ENCODE assay signal across 8 cellular contexts in genomic region chr12:85057370-85057963, GRCh38. TPM values are rescaled to one million over a fixed set of nuclear protein-coding genes. Genes with fewer than 3 reads are reported as not detected.
DNase-seq lines count a peak whose midpoint lies in the region; ATAC-seq and TF ChIP-seq lines count a peak whose summit lies in the region.

No MANE protein-coding gene starts in this region.

- DNase-seq in Calu3 (peak; percentile 61), NCI-H460 (ENCODE audit: extremely low read depth, low read depth) (peak; percentile 59), SKM-1 treated with dmso at 0.1 percent for 144 hours (lab: John Stamatoyannopoulos, UW; ENCODE audit: unreplicated experiment) (no peak)

- CTCF ChIA-PET in Calu3 (lab: Charles Lee) = interaction anchor here (0.6 kb wide), 1 partner anchor 19 kb away, joined by 4 read pairs; no protein-coding TSS in a partner anchor

- ATAC-seq in GM18867 (IDR thresholded peaks at IDR 0.05; ENCODE audit: unreplicated experiment) (peak; percentile 81), HG03060 (IDR thresholded peaks at IDR 0.05; ENCODE audit: low read depth, unreplicated experiment) (peak; percentile 67), HG03457 (IDR thresholded peaks at IDR 0.05; ENCODE audit: unreplicated experiment) (no peak)

- H3K4me1 Mint-ChIP-seq in Calu3 (ENCODE audit: low read depth, unreplicated experiment) = no peaks in the 10 kb centered on the region
- H3K4me1 Mint-ChIP-seq in brain = no peaks in the 10 kb centered on the region

- H3K27me3 Mint-ChIP-seq in Calu3 (ENCODE audit: unreplicated experiment) (no peaks in the 10 kb centered on the region), brain (no peaks in the 10 kb centered on the region)

- no peaks in the 10 kb centered on the region for H3K4me1 ChIP-seq in liver (ENCODE audit: control insufficient read depth in 4 of 4, insufficient read depth in 4 of 4, low read length in 3 of 4)

- H3K9me3 ChIP-seq in liver (ENCODE audit: control insufficient read depth in 4 of 4, low read length in 3 of 4) = no peaks in the 10 kb centered on the region

- TF ChIP-seq RAD21 in liver (IDR thresholded peaks at IDR 0.05) = peak; percentile 63 to 71

- H3K27ac ChIP-seq in liver (ENCODE audit: low read depth in 1 of 2, low read length in 2 of 2) = no peak overlapping the region

- BruUV-seq in Calu3 (replicated peaks; lab: Mats Ljungman, UMichigan) = no TSS peak

- no peaks in the 10 kb centered on the region for H3K36me3 ChIP-seq in liver (ENCODE audit: control insufficient read depth in 4 of 4, insufficient read depth in 3 of 4, low read depth in 1 of 4, low read length in 3 of 4)

- TF ChIP-seq CTCF in Calu3 (IDR thresholded peaks at IDR 0.05; ENCODE audit: unreplicated experiment) (peak; percentile 69), brain (conservative IDR thresholded peaks at IDR 0.05) (peak; percentile 58 to 82), liver (IDR thresholded peaks at IDR 0.05; ENCODE audit: low read depth, low read length, missing input control) (peak; percentile 68)

- no peak overlapping the region for H3K9ac ChIP-seq in liver (ENCODE audit: low read depth in 1 of 2, low read length in 2 of 2)

- H3K4me3 ChIP-seq in liver (ENCODE audit: low read depth in 1 of 3, low read length in 3 of 3) = no peak overlapping the region

- H3K4me3 Mint-ChIP-seq in Calu3 (ENCODE audit: low read depth, unreplicated experiment) = no peak overlapping the region
- no peak overlapping the region for H3K4me3 Mint-ChIP-seq in brain

- intact Hi-C loops in Calu3 (cut with micrococcal nuclease; ENCODE audit: unreplicated experiment) = loop anchor here (1.0 kb wide), 1 partner anchor 183 kb away; no protein-coding TSS in a partner anchor

- H3K27ac Mint-ChIP-seq in Calu3 (ENCODE audit: unreplicated experiment) = no peak overlapping the region
- no peak overlapping the region for H3K27ac Mint-ChIP-seq in brain

- 40% methylated on average over 2 of the region's 2 CpGs for WGBS in liver

- no peaks in the 10 kb centered on the region for H3K9me3 Mint-ChIP-seq in Calu3 (ENCODE audit: low read depth, unreplicated experiment)
- H3K9me3 Mint-ChIP-seq in brain = no peaks in the 10 kb centered on the region

- H3K36me3 Mint-ChIP-seq in Calu3 (ENCODE audit: insufficient read depth, unreplicated experiment) = no peaks in the 10 kb centered on the region
- no peaks in the 10 kb centered on the region for H3K36me3 Mint-ChIP-seq in brain

- H3K27me3 ChIP-seq in liver (ENCODE audit: control insufficient read depth in 4 of 4, insufficient read depth in 4 of 4, low read length in 3 of 4) = no peaks in the 10 kb centered on the region

TF ChIP-seq in liver, 16 proteins besides CTCF, POLR2A, EP300 and RAD21:
- TF ChIP-seq ZBTB33 (IDR thresholded peaks at IDR 0.05) = no peak
- no peak for TF ChIP-seq TAF1 (conservative IDR thresholded peaks at IDR 0.05)
- no peak for TF ChIP-seq JUND (IDR thresholded peaks at IDR 0.05)
- TF ChIP-seq FOXA1 (IDR thresholded peaks at IDR 0.05) = peak; percentile 19
- TF ChIP-seq NR2F2 (IDR thresholded peaks at IDR 0.05) = no peak
- peak; percentile 43 for TF ChIP-seq FOXA2 (IDR thresholded peaks at IDR 0.05)
- no peak for TF ChIP-seq HNF4A (conservative IDR thresholded peaks at IDR 0.05)

RNA-seq across cellular contexts. Expression of gene LRRIQ1, which starts 21.3 kb away (rescaled TPM):
- 1.4 and 2.1 TPM in 2 replicates for total RNA-seq in Calu3 (2022)
- 0.72 and 2.5 TPM in 2 replicates for total RNA-seq in NCI-H460 (2014; rRNA removed; shearing (Covaris generic))
- polyA plus RNA-seq in NCI-H460 (2014; cell fraction: nucleus; rRNA removed) = 0.64 and 4.1 TPM in 2 replicates
- 0.20 TPM for polyA plus RNA-seq in brain (ENCODE audit: insufficient read depth, low read depth, low replicate concordance)
- total RNA-seq in liver = under 1 TPM; 0.05 to 0.08 TPM
- polyA plus RNA-seq in liver = not detected

RNA-seq across cellular contexts. Expression of gene TSPAN19, which starts 21.4 kb away (rescaled TPM):
- total RNA-seq in Calu3 (2022) = not detected in 2 replicates
- 0.10 TPM in 1 of 2 replicates, not detected in the other for total RNA-seq in NCI-H460 (2014; rRNA removed; shearing (Covaris generic))
- polyA plus RNA-seq in NCI-H460 (2014; cell fraction: nucleus; rRNA removed) = 0.08 TPM in 1 of 2 replicates, not detected in the other
- not detected for polyA plus RNA-seq in brain (ENCODE audit: insufficient read depth, low read depth, low replicate concordance)
- not detected for total RNA-seq in liver
- polyA plus RNA-seq in liver = not detected
